12 cellular contexts compared by ENCODE assay signal in the genomic region with DNA sequence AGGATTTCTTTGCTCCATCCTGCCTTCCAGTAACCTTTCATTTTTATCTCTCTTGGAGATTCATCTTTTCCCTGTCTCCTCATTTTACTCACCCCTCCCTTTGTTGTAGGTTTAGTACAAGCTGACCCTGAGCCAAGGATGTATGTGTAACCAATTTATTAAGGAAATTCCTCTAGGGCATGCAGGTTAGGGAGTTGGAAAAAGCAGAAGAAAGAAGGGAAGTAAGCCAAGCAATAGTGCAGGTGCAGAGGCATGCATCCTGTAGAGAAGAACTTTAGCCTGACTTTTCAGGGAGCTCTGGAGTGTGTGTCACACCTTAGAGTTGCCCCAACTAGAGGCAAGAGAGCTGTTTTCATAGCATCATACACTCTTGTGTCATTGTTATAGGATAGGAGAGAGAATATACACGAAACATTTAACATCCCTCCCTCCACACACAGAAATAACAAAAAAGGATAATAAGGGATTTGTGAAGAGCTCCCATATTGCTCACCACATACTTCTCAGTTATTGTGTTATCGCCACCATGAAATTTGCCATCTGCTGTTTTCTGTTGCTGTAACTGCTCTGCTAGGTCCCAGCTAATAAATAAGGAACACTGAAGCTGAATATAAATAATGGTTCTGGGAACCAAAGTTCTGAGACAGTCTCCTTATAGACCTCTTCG. TPM values are rescaled to one million over a fixed set of nuclear protein-coding genes. Genes with fewer than 3 reads are reported as not detected.
DNase-seq lines count a peak whose midpoint lies in the region; ATAC-seq, FAIRE-seq and TF ChIP-seq lines count a peak whose summit lies in the region.
"Had no signal": no experiment of that assay in that cellular context is flagged by ENCODE, and none has a peak within 500 bp of the region (broad histone marks: within the 10 kb centered on the region; RNA-seq: fewer than 3 reads in every experiment).

No MANE protein-coding gene starts in this region.

- 81 to 86% methylated on average over 3 of the region's 3 CpGs for WGBS in lung, 2 donors

- intact Hi-C loops in vagina (cut with DNase I): no loop called here

- no peaks in the 10 kb centered on the region for H3K27me3 ChIP-seq in bronchial epithelial cell (ENCODE audit: control insufficient read depth, insufficient read depth, low read length)
- H3K27me3 ChIP-seq in lung (ENCODE audit: control insufficient read depth, insufficient read depth): no peaks in the 10 kb centered on the region
- H3K27me3 ChIP-seq in vagina: no peaks in the 10 kb centered on the region

- POLR2A ChIA-PET in GM10248 (lab: Yijun Ruan, JAX): no interaction called here

- no peak for TF ChIP-seq POLR2A in vagina (IDR thresholded peaks at IDR 0.05)

- H3K27ac ChIP-seq in lung (ENCODE audit: low read depth in 1 of 2, low read length in 1 of 2) (peak overlapping the region; percentile 50 to 52), vagina (peak overlapping the region; percentile 41)

- TF ChIP-seq CTCF in bronchial epithelial cell (IDR thresholded peaks at IDR 0.05; ENCODE audit: insufficient read depth, low read length, severe bottlenecking) (no peak), lung (IDR thresholded peaks at IDR 0.05; ENCODE audit: control extremely low read depth, extremely low read depth) (no peak), vagina (IDR thresholded peaks at IDR 0.05) (no peak), GM10248 (IDR thresholded peaks at IDR 0.05; ENCODE audit: control extremely low read depth, extremely low read depth, low read depth, missing control alignments) (no peak)

- H3K9me3 ChIP-seq in lung (ENCODE audit: control insufficient read depth in 2 of 2, insufficient read depth in 1 of 2, low read length in 1 of 2) (no peaks in the 10 kb centered on the region), vagina (no peaks in the 10 kb centered on the region)

- peaks cover 0 to 5% of the 10 kb centered on the region in 2 donors for H3K4me1 ChIP-seq in lung (ENCODE audit: control insufficient read depth in 2 of 2, insufficient read depth in 2 of 2, low read length in 2 of 2)
- H3K4me1 ChIP-seq in vagina: peaks cover 18% of the 10 kb centered on the region

- no peak for FAIRE-seq in bronchial epithelial cell (lab: Jason Lieb, UNC)

- H3K36me3 ChIP-seq in bronchial epithelial cell (ENCODE audit: control insufficient read depth, insufficient read depth, low read length) (no peaks in the 10 kb centered on the region), lung (ENCODE audit: control insufficient read depth in 2 of 2, insufficient read depth in 2 of 2, low read length in 2 of 2) (no peaks in the 10 kb centered on the region), vagina (no peaks in the 10 kb centered on the region)

- peak; percentile 2 to 55 for DNase-seq in NCI-H524 (lab: John Stamatoyannopoulos, UW)
- no peak for DNase-seq in NCI-H524 treated with DMSO at 0.1 percent for 48 hours (lab: John Stamatoyannopoulos, UW)
- peak; percentile 82 for DNase-seq in bronchial epithelial cell (ENCODE audit: low read depth)
- no peak for DNase-seq in lung (ENCODE audit: low spot score)
- no peak for DNase-seq in vagina (ENCODE audit: extremely low spot score in 2 of 2)
- DNase-seq in DMS153 (lab: John Stamatoyannopoulos, UW): no peak
- DNase-seq in hepatic stellate cell (ENCODE audit: low spot score): no peak
- no peak for DNase-seq in GM10248 (ENCODE audit: extremely low spot score)
- DNase-seq: activated naive CD4-positive, alpha-beta T cell; DND-41; NCI-H2029 treated with DMSO at 0.1 percent for 48 hours had no signal

- no peak for ATAC-seq in lung (ENCODE audit: insufficient read depth, low FRiP score)

- CTCF ChIA-PET in GM10248 (lab: Yijun Ruan, JAX): no interaction called here

- H3K4me3 ChIP-seq in bronchial epithelial cell (ENCODE audit: low read depth, low read length) (no peak overlapping the region), lung (no peak overlapping the region), vagina (no peak overlapping the region)

RNA-seq across cellular contexts. Expression of a gene that starts 21.8 kb away (rescaled TPM):
- 147 and 178 TPM in 2 replicates for total RNA-seq in bronchial epithelial cell
- 10 to 100 TPM; 55.4 to 87.2 TPM for total RNA-seq in lung
- polyA plus RNA-seq in lung: 10 to 100 TPM in 1 of 2 donors, 1 to 10 TPM in 1; 6.9 to 11.9 TPM
- total RNA-seq in vagina: 90.6 TPM
- total RNA-seq: T-helper 1 cell treated with Interleukin-12 subunit alpha and Interleukin-12 subunit beta and Interleukin-4 antibody, amounts not matched to agents 30 ng/mL and 1 ng/mL, for 36 hours had no signal

Comparison
In these comparisons a context has a peak if more than half of its experiments do, and no peak if none do; other contexts are left out.
1. DNase-seq: peak in NCI-H524 (2 of 2) and bronchial epithelial cell (single experiment); none in NCI-H524 treated with DMSO at 0.1 percent for 48 hours (single experiment), lung (single experiment), vagina (0 of 2), DMS153 (single experiment), hepatic stellate cell (single experiment) and GM10248 (single experiment).